In genomic region chr1:92446990-92447681, GRCh38 we compare ENCODE assay signal across 1 cellular context.
TF ChIP-seq lines count a peak whose summit lies in the region.

No MANE protein-coding gene starts in this region.

TF ChIP-seq in H1, 55 proteins besides CTCF, POLR2A, EP300 and RAD21:
- TF ChIP-seq TEAD4 (IDR thresholded peaks at IDR 0.05; ENCODE audit: low read depth, low read length) (no peak), POLR2AphosphoS5 (IDR thresholded peaks at IDR 0.05; ENCODE audit: low read depth, low read length) (no peak), CEBPB (IDR thresholded peaks at IDR 0.05; ENCODE audit: low read depth, low read length) (no peak)
TF ChIP-seq in H1: peak in this region for 0.
